In the genomic region with DNA sequence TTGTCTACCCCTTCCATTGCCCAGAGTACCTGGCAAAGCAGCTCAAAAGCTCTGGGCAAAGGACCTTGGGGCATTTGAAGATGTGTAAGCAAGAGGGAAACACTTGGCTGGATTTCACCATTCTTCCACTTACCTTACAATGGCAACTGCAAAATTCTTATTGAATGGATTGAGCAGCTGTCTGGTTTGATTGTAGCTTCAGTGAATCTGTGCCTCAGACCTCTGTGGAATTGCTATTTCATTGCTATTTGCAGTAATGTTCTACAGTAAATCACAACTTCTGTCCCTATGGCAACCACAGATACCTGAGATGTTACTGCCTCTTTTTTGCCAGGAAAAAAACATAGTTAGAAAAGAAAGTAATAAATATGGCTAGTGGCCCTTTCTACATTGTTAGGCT, we compare ENCODE assay signal across 26 cellular contexts.
"Had no signal": no experiment of that assay in that cellular context is flagged by ENCODE, and none has a peak within 500 bp of the region (broad histone marks: within the 10 kb centered on the region; RNA-seq: fewer than 3 reads in every experiment).

No MANE protein-coding gene starts in this region.

- H3K27ac ChIP-seq: colonic mucosa, epithelial cell of prostate, gastrocnemius medialis, lower lobe of right lung, neutrophil, prostate gland, right atrium auricular region, sigmoid colon, skin epidermis, spleen, thoracic aorta, transverse colon, upper lobe of right lung, uterus had no signal

- H3K4me3 Mint-ChIP-seq: dendritic cell treated with granulocyte-macrophage colony-stimulating factor and Interleukin-4, amounts not matched to agents 40 ng/mL and 50 ng/mL, for 4 days; endodermal cell; natural killer cell; neural crest cell; stimulated activated memory B cell treated with anti-CD40 and anti-IgM and Interleukin-4, amounts not matched to agents 10 μg/mL and 1 μg/mL and 100 μg/mL, for 72 hours; stimulated activated naive CD8-positive, alpha-beta T cell treated with anti-CD3 and anti-CD28 coated beads, Interleukin-15, Interleukin-2, amounts not matched to agents 100 ng/mL and 50 ng/mL, for 24 hours had no signal

- H3K9me3 Mint-ChIP-seq: dendritic cell treated with granulocyte-macrophage colony-stimulating factor and Interleukin-4, amounts not matched to agents 40 ng/mL and 50 ng/mL, for 4 days; endodermal cell had no signal

- H3K27ac Mint-ChIP-seq: dendritic cell treated with granulocyte-macrophage colony-stimulating factor and Interleukin-4, amounts not matched to agents 40 ng/mL and 50 ng/mL, for 4 days; endodermal cell; natural killer cell; stimulated activated memory B cell treated with anti-CD40 and anti-IgM and Interleukin-4, amounts not matched to agents 10 μg/mL and 1 μg/mL and 100 μg/mL, for 72 hours; stimulated activated naive CD8-positive, alpha-beta T cell treated with anti-CD3 and anti-CD28 coated beads, Interleukin-15, Interleukin-2, amounts not matched to agents 100 ng/mL and 50 ng/mL, for 24 hours had no signal

- H3K4me1 ChIP-seq: colonic mucosa, gastrocnemius medialis, lower lobe of right lung, prostate gland, right atrium auricular region, sigmoid colon, spleen, transverse colon, upper lobe of right lung, uterus had no signal

- H3K36me3 Mint-ChIP-seq: natural killer cell; stimulated activated memory B cell treated with anti-CD40 and anti-IgM and Interleukin-4, amounts not matched to agents 10 μg/mL and 1 μg/mL and 100 μg/mL, for 72 hours had no signal

- H3K27me3 ChIP-seq: colonic mucosa, gastrocnemius medialis, neutrophil, right atrium auricular region, sigmoid colon, spleen, transverse colon, upper lobe of right lung, uterus had no signal

- H3K27me3 Mint-ChIP-seq: dendritic cell treated with granulocyte-macrophage colony-stimulating factor and Interleukin-4, amounts not matched to agents 40 ng/mL and 50 ng/mL, for 4 days; stimulated activated memory B cell treated with anti-CD40 and anti-IgM and Interleukin-4, amounts not matched to agents 10 μg/mL and 1 μg/mL and 100 μg/mL, for 72 hours; stimulated activated naive CD8-positive, alpha-beta T cell treated with anti-CD3 and anti-CD28 coated beads, Interleukin-15, Interleukin-2, amounts not matched to agents 100 ng/mL and 50 ng/mL, for 24 hours had no signal

- DNase-seq: colonic mucosa; effector CD8-positive, alpha-beta T cell; endodermal cell; foreskin fibroblast; gastrocnemius medialis; head of caudate nucleus; left ventricle myocardium superior; lower lobe of right lung; natural killer cell; sigmoid colon; spleen; stimulated activated CD4-positive, alpha-beta T cell treated with anti-CD3 and anti-CD28 coated beads, Interleukin-4, amount 100 ng/mL, for 4 hours; transverse colon; upper lobe of right lung; uterus had no signal

- ATAC-seq: esophagus mucosa; gastrocnemius medialis; left ventricle myocardium superior; lower lobe of right lung; natural killer cell; stimulated activated memory B cell treated with anti-CD40 and anti-IgM and Interleukin-4, amounts not matched to agents 10 μg/mL and 1 μg/mL and 100 μg/mL, for 72 hours; upper lobe of right lung had no signal

- H3K9me3 ChIP-seq: colonic mucosa, gastrocnemius medialis, lower lobe of right lung, neutrophil, prostate gland, right atrium auricular region, spleen, thoracic aorta, transverse colon, upper lobe of right lung, uterus had no signal

- H3K36me3 ChIP-seq: colonic mucosa, gastrocnemius medialis, lower lobe of right lung, neutrophil, prostate gland, right atrium auricular region, sigmoid colon, spleen, thoracic aorta, transverse colon, upper lobe of right lung, uterus had no signal

- H3K4me1 Mint-ChIP-seq: endodermal cell; natural killer cell; stimulated activated memory B cell treated with anti-CD40 and anti-IgM and Interleukin-4, amounts not matched to agents 10 μg/mL and 1 μg/mL and 100 μg/mL, for 72 hours had no signal

- H3K4me3 ChIP-seq: colonic mucosa, gastrocnemius medialis, lower lobe of right lung, prostate gland, right atrium auricular region, sigmoid colon, skin epidermis, spleen, thoracic aorta, transverse colon, upper lobe of right lung, uterus had no signal
